ENCODE assay signal across 10 cellular contexts in genomic region chr3:13096356-13096755, GRCh38.
"Had no signal": no experiment of that assay in that cellular context is flagged by ENCODE, and none has a peak within 500 bp of the region (broad histone marks: within the 10 kb centered on the region; RNA-seq: fewer than 3 reads in every experiment).

No MANE protein-coding gene starts in this region.

- DNase-seq: GM23248, GOT3, H9, HCEC 1CT, HFFc6, KBM-7 had no signal

- H3K9ac ChIP-seq: GM23248, KMS-11 had no signal

- H3K36me3 Mint-ChIP-seq: IgD-negative memory B cell had no signal

- H3K27ac ChIP-seq: GM23248, HL-60, KMS-11 had no signal

- H2AFZ ChIP-seq: GM23248 had no signal

- H3K4me3 ChIP-seq: GM23248 had no signal

- H3K4me2 ChIP-seq: KMS-11 had no signal

- H3K4me3 Mint-ChIP-seq: HFFc6 had no signal

- H3K9me3 Mint-ChIP-seq: H9, HFFc6, IgD-negative memory B cell had no signal

- H3K27ac Mint-ChIP-seq: H9, HFFc6 had no signal

- FAIRE-seq: HepG2 had no signal
